Comparison of ENCODE assay signal across 8 cellular contexts in genomic region chr5:142033632-142034567, GRCh38. TPM values are rescaled to one million over a fixed set of nuclear protein-coding genes. Genes with fewer than 3 reads are reported as not detected.
A peak's percentile ranks its signal among the peaks of the same experiment; 100 is the strongest.
DNase-seq lines count a peak whose midpoint lies in the region; ATAC-seq and TF ChIP-seq lines count a peak whose summit lies in the region.
"Not testable (repeated sequence)": the region's sequence is repeated elsewhere in the genome, so short reads cannot be mapped to it uniquely, and the experiment has no call there.

No MANE protein-coding gene starts in this region.

- H3K27me3 Mint-ChIP-seq in CD8-positive, alpha-beta memory T cell; activated CD4-positive, alpha-beta T cell treated with anti-CD3 and anti-CD28 coated beads for 36 hours; activated T-cell treated with anti-CD3 and anti-CD28 coated beads, Interleukin-2, amount 50 U/mL, for 24 hours; activated naive CD8-positive, alpha-beta T cell: not testable (repeated sequence)

- not testable (repeated sequence) for H3K9me3 ChIP-seq in BE2C; CD8-positive, alpha-beta memory T cell (ENCODE audit: low read length)

- TF ChIP-seq CTCF in BE2C (IDR thresholded peaks at IDR 0.05; ENCODE audit: low read depth, low read length): not testable (repeated sequence)

- H3K4me3 ChIP-seq in BE2C (ENCODE audit: low read depth, low read length); CD8-positive, alpha-beta memory T cell (ENCODE audit: low read length): not testable (repeated sequence)

- H3K9me3 Mint-ChIP-seq in CD8-positive, alpha-beta memory T cell; activated CD4-positive, alpha-beta T cell treated with anti-CD3 and anti-CD28 coated beads for 36 hours (ENCODE audit: low read depth); activated T-cell treated with anti-CD3 and anti-CD28 coated beads, Interleukin-2, amount 50 U/mL, for 24 hours; activated naive CD8-positive, alpha-beta T cell (ENCODE audit: low read depth): not testable (repeated sequence)

- H3K27ac Mint-ChIP-seq in CD8-positive, alpha-beta memory T cell: peak overlapping the region in 5 of 8 donors; percentile 3 to 62 (median 52)
- peak overlapping the region; percentile 38 for H3K27ac Mint-ChIP-seq in activated CD4-positive, alpha-beta T cell treated with anti-CD3 and anti-CD28 coated beads for 36 hours
- peak overlapping the region; percentile 24 for H3K27ac Mint-ChIP-seq in activated T-cell treated with anti-CD3 and anti-CD28 coated beads, Interleukin-2, amount 50 U/mL, for 24 hours
- H3K27ac Mint-ChIP-seq in activated naive CD8-positive, alpha-beta T cell: peak overlapping the region; percentile 82

- H3K36me3 Mint-ChIP-seq in CD8-positive, alpha-beta memory T cell; activated CD4-positive, alpha-beta T cell treated with anti-CD3 and anti-CD28 coated beads for 36 hours (ENCODE audit: low read depth); activated T-cell treated with anti-CD3 and anti-CD28 coated beads, Interleukin-2, amount 50 U/mL, for 24 hours (ENCODE audit: low read depth); activated naive CD8-positive, alpha-beta T cell: not testable (repeated sequence)

- H3K4me3 Mint-ChIP-seq in CD8-positive, alpha-beta memory T cell: peak overlapping the region in 2 of 7 donors; percentile 6 to 10
- H3K4me3 Mint-ChIP-seq in activated CD4-positive, alpha-beta T cell treated with anti-CD3 and anti-CD28 coated beads for 36 hours; activated T-cell treated with anti-CD3 and anti-CD28 coated beads, Interleukin-2, amount 50 U/mL, for 24 hours: not testable (repeated sequence)
- H3K4me3 Mint-ChIP-seq in activated naive CD8-positive, alpha-beta T cell: peak overlapping the region; percentile 67

- intact Hi-C loops in activated CD4-positive, alpha-beta T cell treated with anti-CD3 and anti-CD28 coated beads for 36 hours (cut with DNase I, micrococcal nuclease): not testable (repeated sequence)

- peaks cover 16 to 21% (median 18%) of the 10 kb centered on the region in 3 donors for H3K4me1 Mint-ChIP-seq in CD8-positive, alpha-beta memory T cell
- peaks cover 16% of the 10 kb centered on the region for H3K4me1 Mint-ChIP-seq in activated CD4-positive, alpha-beta T cell treated with anti-CD3 and anti-CD28 coated beads for 36 hours
- peaks cover 17% of the 10 kb centered on the region for H3K4me1 Mint-ChIP-seq in activated T-cell treated with anti-CD3 and anti-CD28 coated beads, Interleukin-2, amount 50 U/mL, for 24 hours (ENCODE audit: low read depth)
- peaks cover 22% of the 10 kb centered on the region for H3K4me1 Mint-ChIP-seq in activated naive CD8-positive, alpha-beta T cell (ENCODE audit: low read depth)

- not testable (repeated sequence) for H3K36me3 ChIP-seq in BE2C; CD8-positive, alpha-beta memory T cell (ENCODE audit: insufficient read depth, low read length)

- CTCF ChIA-PET in CD8-positive, alpha-beta memory T cell (lab: Charles Lee): interaction anchor here (1.2 kb wide), 1 partner anchor 565 kb away, joined by 3 read pairs; no protein-coding TSS in a partner anchor
- CTCF ChIA-PET in activated CD4-positive, alpha-beta T cell treated with anti-CD3 and anti-CD28 coated beads for 36 hours (lab: Charles Lee): interaction anchor here (1.0 kb wide), 1 partner anchor 18 kb away, joined by 4 read pairs; no protein-coding TSS in a partner anchor

- DNase-seq in BE2C (peak; percentile 21), NCI-H69 (lab: John Stamatoyannopoulos, UW) (peak; percentile 72), islet precursor cell (peak; percentile 45)
- DNase-seq in CD8-positive, alpha-beta memory T cell: peak in 1 of 5 donors; percentile 64
- not testable (repeated sequence) for DNase-seq in activated CD4-positive, alpha-beta T cell treated with anti-CD3 and anti-CD28 coated beads for 36 hours; activated T-cell treated with anti-CD3 and anti-CD28 coated beads, Interleukin-2, amount 50 U/mL, for 24 hours

- not testable (repeated sequence) for H3K27ac ChIP-seq in CD8-positive, alpha-beta memory T cell (ENCODE audit: low read depth, low read length)

- H3K27me3 ChIP-seq in BE2C; CD8-positive, alpha-beta memory T cell (ENCODE audit: insufficient read depth, low read length, poor library complexity, severe bottlenecking): not testable (repeated sequence)

- POLR2A ChIA-PET in CD8-positive, alpha-beta memory T cell (lab: Charles Lee); activated CD4-positive, alpha-beta T cell treated with anti-CD3 and anti-CD28 coated beads for 36 hours (lab: Charles Lee): not testable (repeated sequence)

- H3K4me1 ChIP-seq in BE2C: peaks cover 10% of the 10 kb centered on the region; the same call in 1 of the 2 replicates
- not testable (repeated sequence) for H3K4me1 ChIP-seq in CD8-positive, alpha-beta memory T cell (ENCODE audit: insufficient read depth, low read length)

- ATAC-seq in SK-N-SH treated with all-trans-retinoic acid at 6 μM for 48 hours; activated CD4-positive, alpha-beta T cell treated with anti-CD3 and anti-CD28 coated beads for 36 hours: not testable (repeated sequence)

TF ChIP-seq in SK-N-SH treated with all-trans-retinoic acid at 6 μM for 48 hours, 23 proteins besides CTCF, POLR2A, EP300 and RAD21:
- TF ChIP-seq ZNF8 (CRISPR knock-in tag; IDR thresholded peaks at IDR 0.05): peak; percentile 59
TF ChIP-seq in SK-N-SH treated with all-trans-retinoic acid at 6 μM for 48 hours: peak in this region for 1; not testable (repeated sequence) for 22.

RNA-seq across cellular contexts. Expression of gene GNPDA1, which starts 21.1 kb away (rescaled TPM):
- polyA plus RNA-seq in BE2C (2012; ENCODE audit: insufficient read depth, insufficient read length, low read depth): 95.4 TPM
- total RNA-seq in CD8-positive, alpha-beta memory T cell: 10 to 100 TPM; 62.4 to 70.0 TPM
- 32.5 TPM for polyA plus RNA-seq in CD8-positive, alpha-beta memory T cell
- 10 to 100 TPM; 75.4 to 77.4 TPM for total RNA-seq in activated CD4-positive, alpha-beta T cell treated with anti-CD3 and anti-CD28 coated beads for 36 hours

Comparison
In these comparisons a context has a peak if more than half of its experiments do, and no peak if none do; other contexts are left out.
1. H3K27ac Mint-ChIP-seq: peak in every context shown above with its lines; median percentile 82 in activated naive CD8-positive, alpha-beta T cell; 52 in CD8-positive, alpha-beta memory T cell; 38 in activated CD4-positive, alpha-beta T cell treated with anti-CD3 and anti-CD28 coated beads for 36 hours; 24 in activated T-cell treated with anti-CD3 and anti-CD28 coated beads, Interleukin-2, amount 50 U/mL, for 24 hours.